Comparison of ENCODE assay signal across 1 cellular context in genomic region chr1:213783898-213784297, GRCh38.
TF ChIP-seq lines count a peak whose summit lies in the region.

No MANE protein-coding gene starts in this region.

TF ChIP-seq in GM23338, 12 proteins besides CTCF, POLR2A, EP300 and RAD21 (continued from another document):
- TF ChIP-seq ZNF462 (CRISPR knock-in tag; IDR thresholded peaks at IDR 0.05) = no peak
TF ChIP-seq in GM23338: peak in this region for 0.
